ENCODE assay signal across 1 cellular context in the genomic region with DNA sequence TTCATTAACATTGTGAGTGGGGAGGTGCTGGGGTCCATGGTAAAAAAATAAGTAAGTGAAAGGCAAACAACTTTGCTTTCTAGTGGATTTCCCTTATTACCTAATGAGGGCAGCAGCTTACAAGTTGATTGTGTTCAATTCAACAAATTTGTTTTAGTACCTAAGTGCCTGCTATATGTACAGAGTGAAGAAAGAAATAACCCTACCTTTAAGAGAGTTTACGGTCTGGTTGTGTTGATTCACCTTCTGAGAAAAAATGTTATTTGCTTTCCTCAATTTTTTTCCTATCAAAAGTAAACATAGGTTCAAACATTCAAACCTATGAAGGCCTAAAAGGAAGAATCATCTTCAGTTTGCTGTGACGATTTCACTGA.
TF ChIP-seq lines count a peak whose summit lies in the region.

No MANE protein-coding gene starts in this region.

TF ChIP-seq in H1, 55 proteins besides CTCF, POLR2A, EP300 and RAD21:
- TF ChIP-seq KDM1A (IDR thresholded peaks at IDR 0.05; ENCODE audit: borderline replicate concordance, low read length), result no peak
TF ChIP-seq in H1: peak in this region for 0.
